9 cellular contexts compared by ENCODE assay signal in genomic region chr1:66788231-66788939, GRCh38. TPM values are rescaled to one million over a fixed set of nuclear protein-coding genes. Genes with fewer than 3 reads are reported as not detected.
A peak's percentile ranks its signal among the peaks of the same experiment; 100 is the strongest.
DNase-seq lines count a peak whose midpoint lies in the region; ATAC-seq lines count a peak whose summit lies in the region.
"Had no signal": no experiment of that assay in that cellular context is flagged by ENCODE, and none has a peak within 500 bp of the region (broad histone marks: within the 10 kb centered on the region; RNA-seq: fewer than 3 reads in every experiment).

No MANE protein-coding gene starts in this region.

- H4K8ac ChIP-seq in mesendoderm (ENCODE audit: low read depth, low read length), result no peak overlapping the region

- H2AK5ac ChIP-seq in mesendoderm (ENCODE audit: low read length), result no peak overlapping the region

- no peak overlapping the region for H2BK120ac ChIP-seq in mesendoderm (ENCODE audit: low read depth, low read length)

- H3K56ac ChIP-seq in mesendoderm (ENCODE audit: low read length), result no peak overlapping the region

- H3K4ac ChIP-seq in mesendoderm (ENCODE audit: low read depth, low read length), result no peak overlapping the region

- H3K27me3 ChIP-seq in mesendoderm (ENCODE audit: insufficient read depth, low read length, poor library complexity), result no peaks in the 10 kb centered on the region

- H2BK15ac ChIP-seq in mesendoderm (replicated peaks; ENCODE audit: low read depth), result no peak overlapping the region

- peak; percentile 3 for DNase-seq in activated CD8-positive, alpha-beta memory T cell treated with anti-CD3 and anti-CD28 coated beads, Interleukin-2, amount 50 U/mL, for 1 hour (ENCODE audit: extremely low read depth)
- peak; percentile 72 for DNase-seq in stimulated activated CD4-positive, alpha-beta T cell treated with anti-CD3 and anti-CD28 coated beads, Interleukin-2, amount 100 ng/mL, for 4 hours (ENCODE audit: low read depth)
- DNase-seq in AG20443 (ENCODE audit: low spot score) (no peak), mesendoderm (no peak), NCI-H446 (lab: John Stamatoyannopoulos, UW) (no peak), COLO668 (lab: John Stamatoyannopoulos, UW; ENCODE audit: unreplicated experiment) (no peak)
- DNase-seq: kidney glomerular epithelial cell had no signal

- WGBS in mesendoderm (ENCODE audit: extremely low coverage, insufficient coverage, low lambda C conversion rate), result no CpG with 5 or more reads among the region's 6 CpGs

- H3K23ac ChIP-seq in mesendoderm (ENCODE audit: low read length), result no peak overlapping the region

- H4K5ac ChIP-seq in mesendoderm (ENCODE audit: low read length), result no peak overlapping the region

- H2BK5ac ChIP-seq in mesendoderm (ENCODE audit: low read length), result no peak overlapping the region

- no peaks in the 10 kb centered on the region for H3K36me3 ChIP-seq in mesendoderm (ENCODE audit: control insufficient read depth, insufficient read depth, low read length)

- no peak overlapping the region for H3K4me2 ChIP-seq in mesendoderm (ENCODE audit: low read length)

- H3K79me2 ChIP-seq in mesendoderm (ENCODE audit: control insufficient read depth, insufficient read depth, low read length), result no peaks in the 10 kb centered on the region

- no peak overlapping the region for H3K4me3 ChIP-seq in mesendoderm (ENCODE audit: low read length)

- ATAC-seq in GM18520 (IDR thresholded peaks at IDR 0.05; ENCODE audit: unreplicated experiment), result peak; percentile 47
- peak; percentile 96 for ATAC-seq in HG02885 (IDR thresholded peaks at IDR 0.05; ENCODE audit: poor library complexity, unreplicated experiment)

- no peak overlapping the region for H3K9ac ChIP-seq in mesendoderm (ENCODE audit: low read length)

- H3K18ac ChIP-seq in mesendoderm (ENCODE audit: low read length), result no peak overlapping the region

- no peaks in the 10 kb centered on the region for H3K4me1 ChIP-seq in mesendoderm (ENCODE audit: control insufficient read depth, low read depth, low read length)

- H3K27ac ChIP-seq in mesendoderm (ENCODE audit: low read depth, low read length), result no peak overlapping the region

- H3K79me1 ChIP-seq in mesendoderm (ENCODE audit: low read length), result no peaks in the 10 kb centered on the region

RNA-seq across cellular contexts. Expression of gene INSL5, which starts 12.7 kb away (rescaled TPM):
- polyA plus RNA-seq in mesendoderm (2013, experiment 1 of 2), result not detected
- polyA plus RNA-seq in mesendoderm (2013, experiment 2 of 2), result not detected

RNA-seq across cellular contexts. Expression of gene DYNLT5, which starts 36.1 kb away (rescaled TPM):
- 0.27 TPM for polyA plus RNA-seq in mesendoderm (2013, experiment 1 of 2)
- polyA plus RNA-seq in mesendoderm (2013, experiment 2 of 2), result 0.45 TPM

Comparison
In these comparisons a context has a peak if more than half of its experiments do, and no peak if none do; other contexts are left out.
1. DNase-seq: peak in activated CD8-positive, alpha-beta memory T cell treated with anti-CD3 and anti-CD28 coated beads, Interleukin-2, amount 50 U/mL, for 1 hour (single experiment) and stimulated activated CD4-positive, alpha-beta T cell treated with anti-CD3 and anti-CD28 coated beads, Interleukin-2, amount 100 ng/mL, for 4 hours (single experiment); none in AG20443 (single experiment), mesendoderm (single experiment), NCI-H446 (0 of 2) and COLO668 (single experiment).